In the genomic region with DNA sequence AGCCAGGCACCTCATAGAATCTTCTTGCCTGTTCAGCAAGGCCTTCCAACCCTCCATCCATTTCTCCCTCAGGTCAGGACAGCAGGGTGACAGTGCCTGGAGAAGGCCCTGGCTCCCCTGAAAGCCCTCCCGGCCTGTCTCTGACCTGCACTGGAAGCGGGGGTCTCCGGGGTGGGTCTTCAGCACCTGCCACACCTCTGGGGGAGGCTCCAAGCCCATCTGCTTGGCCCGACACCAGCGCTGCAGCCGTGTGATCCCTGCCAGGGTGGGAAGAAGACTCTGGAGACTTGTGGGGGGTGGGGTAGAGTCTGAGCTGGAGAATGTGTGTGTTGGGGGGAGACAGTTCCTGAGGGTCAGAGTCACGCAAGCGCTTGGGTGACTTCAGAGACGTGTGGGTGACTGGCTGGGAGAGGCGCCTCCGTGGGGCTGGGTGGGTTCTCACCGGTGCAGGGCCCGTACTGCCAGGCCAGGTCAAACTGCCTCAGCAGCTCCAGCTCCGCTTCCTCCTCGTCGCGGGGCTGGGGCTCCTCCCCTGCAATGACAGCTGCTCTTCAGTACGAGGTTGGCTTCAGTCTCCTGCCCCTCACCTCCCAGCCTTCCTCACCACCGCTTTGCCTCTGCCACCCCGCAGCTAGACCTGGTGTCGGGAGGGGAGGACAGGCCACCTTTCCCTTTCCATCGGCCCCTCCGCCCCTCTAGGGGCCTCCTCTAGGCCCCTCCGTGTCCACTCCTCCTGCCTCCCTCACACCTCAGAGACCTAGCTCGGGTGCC, we compare ENCODE assay signal across 9 cellular contexts. TPM values are rescaled to one million over a fixed set of nuclear protein-coding genes. Genes with fewer than 3 reads are reported as not detected.
DNase-seq lines count a peak whose midpoint lies in the region; ATAC-seq and TF ChIP-seq lines count a peak whose summit lies in the region.
"Had no signal": no experiment of that assay in that cellular context is flagged by ENCODE, and none has a peak within 500 bp of the region (broad histone marks: within the 10 kb centered on the region; RNA-seq: fewer than 3 reads in every experiment).

No MANE protein-coding gene starts in this region.

- peak overlapping the region; percentile 99 for H3K27ac Mint-ChIP-seq in CD4-positive, alpha-beta T cell
- peak overlapping the region; percentile 100 for H3K27ac Mint-ChIP-seq in T-helper 2 cell treated with Interferon-gamma antibody and Interleukin-4, amounts not matched to agents 5 μg/mL and 100 μg/mL, for 36 hours

- WGBS in HUES64, result 33% methylated on average over 25 of the region's 25 CpGs
- WGBS in esophagus muscularis mucosa, result 18% methylated on average over 7 of the region's 25 CpGs

- intact Hi-C loops in CD4-positive, alpha-beta T cell (cut with DNase I, micrococcal nuclease), result loop anchor here (1.0 to 10.0 kb wide), 7 partner anchors 21 to 398 kb away; a partner anchor contains a TSS
- intact Hi-C loops in esophagus muscularis mucosa (cut with DNase I), result loop anchor here (10.0 kb wide), 1 partner anchor 152 kb away; a partner anchor contains a TSS

- no peaks in the 10 kb centered on the region for H3K27me3 Mint-ChIP-seq in CD4-positive, alpha-beta T cell
- no peaks in the 10 kb centered on the region for H3K27me3 Mint-ChIP-seq in T-helper 2 cell treated with Interferon-gamma antibody and Interleukin-4, amounts not matched to agents 5 μg/mL and 100 μg/mL, for 36 hours (ENCODE audit: low read depth)

- H3K9me3 ChIP-seq in CD4-positive, alpha-beta T cell (ENCODE audit: control insufficient read depth, low read length), result no peaks in the 10 kb centered on the region
- no peaks in the 10 kb centered on the region for H3K9me3 ChIP-seq in HUES64 (ENCODE audit: insufficient read depth, low read depth, low read length)
- H3K9me3 ChIP-seq in esophagus muscularis mucosa, result no peaks in the 10 kb centered on the region
- no peaks in the 10 kb centered on the region for H3K9me3 ChIP-seq in neural cell (ENCODE audit: low read length)

- H3K4me3 ChIP-seq in HUES64 (ENCODE audit: low read length), result peak overlapping the region; percentile 65
- peak overlapping the region; percentile 72 to 84 (median 78) for H3K4me3 ChIP-seq in esophagus muscularis mucosa
- peak overlapping the region; percentile 93 for H3K4me3 ChIP-seq in neural cell (ENCODE audit: low read length)

- H4K20me1 ChIP-seq in neural cell (ENCODE audit: insufficient read depth), result no peaks in the 10 kb centered on the region

- no peaks in the 10 kb centered on the region for H3K9me3 Mint-ChIP-seq in CD4-positive, alpha-beta T cell
- no peaks in the 10 kb centered on the region for H3K9me3 Mint-ChIP-seq in T-helper 2 cell treated with Interferon-gamma antibody and Interleukin-4, amounts not matched to agents 5 μg/mL and 100 μg/mL, for 36 hours

- TF ChIP-seq CTCF in CD4-positive, alpha-beta T cell (IDR thresholded peaks at IDR 0.05), result no peak
- TF ChIP-seq CTCF in esophagus muscularis mucosa (IDR thresholded peaks at IDR 0.05), result no peak
- TF ChIP-seq CTCF in neural cell (IDR thresholded peaks at IDR 0.05; ENCODE audit: poor library complexity, severe bottlenecking), result no peak

- no peaks in the 10 kb centered on the region for H3K9me2 ChIP-seq in neural cell (ENCODE audit: insufficient read depth, low read length)

- H3K27ac ChIP-seq in CD4-positive, alpha-beta T cell (ENCODE audit: low read depth, low read length), result peak overlapping the region; percentile 100
- H3K27ac ChIP-seq in HUES64 (ENCODE audit: low read depth, low read length) (peak overlapping the region; percentile 89), esophagus muscularis mucosa (replicated peaks in 1 of 4) (peak overlapping the region; percentile 96 to 99 (median 98)), neural cell (ENCODE audit: low read length) (peak overlapping the region; percentile 74)

- H2AFZ ChIP-seq in neural cell (ENCODE audit: low read depth, low read length), result peak overlapping the region; percentile 91

- H3K36me3 ChIP-seq in HUES64 (ENCODE audit: insufficient read depth, low read length) (no peaks in the 10 kb centered on the region), esophagus muscularis mucosa (no peaks in the 10 kb centered on the region), neural cell (ENCODE audit: insufficient read depth, low read length) (no peaks in the 10 kb centered on the region)

- DNase-seq in CD4-positive, alpha-beta T cell, result peak in 4 of 10 experiments; percentile 52 to 67 (median 62)
- DNase-seq in T-helper 2 cell treated with Interferon-gamma antibody and Interleukin-4, amounts not matched to agents 5 μg/mL and 100 μg/mL, for 36 hours (ENCODE audit: low spot score), result no peak
- DNase-seq in esophagus muscularis mucosa (ENCODE audit: extremely low spot score), result no peak
- DNase-seq in HEK293T (ENCODE audit: extremely low spot score), result no peak
- DNase-seq in pons (ENCODE audit: low spot score), result no peak

- POLR2A ChIA-PET in CD4-positive, alpha-beta T cell (lab: Charles Lee), result interaction anchor here (0.8 to 4.7 kb wide), 43 partner anchors 8 to 277 kb away, joined by 3 to 81 read pairs (median 6); a partner anchor contains a TSS
- POLR2A ChIA-PET in HEK293T (lab: Yijun Ruan, JAX), result interaction anchor here (0.8 to 2.2 kb wide), 8 partner anchors 17 to 35 kb away, joined by 3 to 9 read pairs (median 4); no protein-coding TSS in a partner anchor

- peak overlapping the region; percentile 98 for H3K4me3 Mint-ChIP-seq in CD4-positive, alpha-beta T cell
- H3K4me3 Mint-ChIP-seq in T-helper 2 cell treated with Interferon-gamma antibody and Interleukin-4, amounts not matched to agents 5 μg/mL and 100 μg/mL, for 36 hours, result peak overlapping the region; percentile 92

- no peak for TF ChIP-seq POLR2A in esophagus muscularis mucosa (IDR thresholded peaks at IDR 0.05; ENCODE audit: low read depth)

- H3K9ac ChIP-seq in HUES64 (ENCODE audit: low read depth, low read length) (peak overlapping the region; percentile 67), neural cell (ENCODE audit: low read length) (peak overlapping the region; percentile 83)

- CTCF ChIA-PET in CD4-positive, alpha-beta T cell (lab: Charles Lee), result interaction anchor here (0.6 to 10.0 kb wide), 12 partner anchors 10 to 154 kb away, joined by 3 to 241 read pairs (median 5); a partner anchor contains a TSS
- CTCF ChIA-PET in HEK293T (lab: Yijun Ruan, JAX), result interaction anchor here (0.6 to 11.6 kb wide), 5 partner anchors 29 to 360 kb away, joined by 3 to 182 read pairs (median 3); a partner anchor contains a TSS

- peaks cover 61% of the 10 kb centered on the region for H3K4me1 Mint-ChIP-seq in CD4-positive, alpha-beta T cell (ENCODE audit: low read depth)
- peaks cover 33% of the 10 kb centered on the region for H3K4me1 Mint-ChIP-seq in T-helper 2 cell treated with Interferon-gamma antibody and Interleukin-4, amounts not matched to agents 5 μg/mL and 100 μg/mL, for 36 hours (ENCODE audit: low read depth)

- peak; percentile 60 for ATAC-seq in CD4-positive, alpha-beta T cell (ENCODE audit: poor library complexity)
- ATAC-seq in GM19328 (IDR thresholded peaks at IDR 0.05; ENCODE audit: unreplicated experiment), result peak; percentile 5

- TF ChIP-seq EP300 in esophagus muscularis mucosa (IDR thresholded peaks at IDR 0.05) (no peak), neural cell (conservative IDR thresholded peaks at IDR 0.05; ENCODE audit: poor library complexity, severe bottlenecking) (no peak)

- H3K4me2 ChIP-seq in neural cell (ENCODE audit: low read length), result peak overlapping the region; percentile 80

- no peaks in the 10 kb centered on the region for H3F3A ChIP-seq in neural cell (ENCODE audit: insufficient read depth, low read length, poor library complexity, severe bottlenecking)

- H3K36me3 Mint-ChIP-seq in CD4-positive, alpha-beta T cell (ENCODE audit: low read depth), result peaks cover 14% of the 10 kb centered on the region
- H3K36me3 Mint-ChIP-seq in T-helper 2 cell treated with Interferon-gamma antibody and Interleukin-4, amounts not matched to agents 5 μg/mL and 100 μg/mL, for 36 hours (ENCODE audit: low read depth), result no peaks in the 10 kb centered on the region

- TF ChIP-seq RAD21 in neural cell (conservative IDR thresholded peaks at IDR 0.05), result no peak

- H3K4me1 ChIP-seq in HUES64 (ENCODE audit: insufficient read depth, low read length) (peaks cover 23% of the 10 kb centered on the region; the same call in 1 of the 2 replicates), esophagus muscularis mucosa (peaks cover 56 to 73% (median 68%) of the 10 kb centered on the region in 4 donors)

- H3K27me3 ChIP-seq in CD4-positive, alpha-beta T cell (ENCODE audit: control insufficient read depth, insufficient read depth, low read length), result no peaks in the 10 kb centered on the region
- H3K27me3 ChIP-seq in HUES64 (ENCODE audit: insufficient read depth, low read length), result no peaks in the 10 kb centered on the region
- no peaks in the 10 kb centered on the region for H3K27me3 ChIP-seq in esophagus muscularis mucosa
- H3K27me3 ChIP-seq in neural cell (ENCODE audit: insufficient read depth, low read depth, low read length), result no peaks in the 10 kb centered on the region

- no peaks in the 10 kb centered on the region for H3K79me2 ChIP-seq in neural cell (replicated peaks; ENCODE audit: insufficient read depth, low read length)

TF ChIP-seq in HEK293T, 16 proteins besides CTCF, POLR2A, EP300 and RAD21 (continues in another document):
- TF ChIP-seq ZNF384 (IDR thresholded peaks at IDR 0.05) (no peak), FOXM1 (IDR thresholded peaks at IDR 0.05; ENCODE audit: borderline replicate concordance) (no peak), CTBP1 (IDR thresholded peaks at IDR 0.05; ENCODE audit: borderline replicate concordance) (no peak)

RNA-seq across cellular contexts. Expression of a gene that starts 0.6 kb away (rescaled TPM):
- total RNA-seq in CD4-positive, alpha-beta T cell, result 10 to 100 TPM; 31.7 to 39.5 TPM
- polyA plus RNA-seq in HUES64 (2013, experiment 1 of 2), result 16.3 TPM
- 19.7 TPM for polyA plus RNA-seq in HUES64 (2013, experiment 2 of 2)
- 100 to 1,000 TPM in 1 of 4 donors, 10 to 100 TPM in 3; 77.2 to 106 (median 83.1) TPM for total RNA-seq in esophagus muscularis mucosa
- polyA plus RNA-seq in neural cell, result 6.0 and 6.8 TPM in 2 replicates
- 2.5 and 6.1 TPM in 2 replicates for polyA minus RNA-seq in neural cell

RNA-seq across cellular contexts. Expression of a gene that starts 20.7 kb away (rescaled TPM):
- 1 to 10 TPM; 6.0 to 6.9 TPM for total RNA-seq in CD4-positive, alpha-beta T cell
- polyA plus RNA-seq in HUES64 (2013, experiment 1 of 2), result 1.6 TPM
- 1.7 TPM for polyA plus RNA-seq in HUES64 (2013, experiment 2 of 2)
- total RNA-seq in esophagus muscularis mucosa, result 10 to 100 TPM in 3 of 4 donors, 1 to 10 TPM in 1; 8.3 to 28.3 (median 11.8) TPM
- 0.34 TPM in 1 of 2 replicates, not detected in the other for polyA plus RNA-seq in neural cell
- polyA minus RNA-seq in neural cell, result not detected in 2 replicates
- total RNA-seq: SK-MEL-5 had no signal

RNA-seq across cellular contexts. Expression of a gene that starts 39.1 kb away (rescaled TPM):
- 10 to 100 TPM; 19.3 to 20.3 TPM for total RNA-seq in CD4-positive, alpha-beta T cell
- polyA plus RNA-seq in HUES64 (2013, experiment 1 of 2), result 14.5 TPM
- polyA plus RNA-seq in HUES64 (2013, experiment 2 of 2), result 17.0 TPM
- 10 to 100 TPM; 10.7 to 16.7 (median 12.7) TPM for total RNA-seq in esophagus muscularis mucosa
- 59.6 and 76.2 TPM in 2 replicates for polyA plus RNA-seq in neural cell
- 38.2 and 44.2 TPM in 2 replicates for polyA minus RNA-seq in neural cell

RNA-seq across cellular contexts. Expression of a gene that starts 48.9 kb away (rescaled TPM):
- total RNA-seq in CD4-positive, alpha-beta T cell, result 10 to 100 TPM; 42.0 to 45.5 TPM
- 198 TPM for polyA plus RNA-seq in HUES64 (2013, experiment 1 of 2)
- polyA plus RNA-seq in HUES64 (2013, experiment 2 of 2), result 197 TPM
- 10 to 100 TPM; 56.9 to 87.3 (median 78.7) TPM for total RNA-seq in esophagus muscularis mucosa
- polyA plus RNA-seq in neural cell, result 102 and 106 TPM in 2 replicates
- 77.7 and 83.8 TPM in 2 replicates for polyA minus RNA-seq in neural cell

RNA-seq across cellular contexts. Expression of a gene that starts 49.4 kb away (rescaled TPM):
- 1 to 10 TPM; 8.5 to 8.8 TPM for total RNA-seq in CD4-positive, alpha-beta T cell
- 13.7 TPM for polyA plus RNA-seq in HUES64 (2013, experiment 1 of 2)
- polyA plus RNA-seq in HUES64 (2013, experiment 2 of 2), result 14.1 TPM
- 10 to 100 TPM; 28.2 to 51.5 (median 44.0) TPM for total RNA-seq in esophagus muscularis mucosa
- polyA plus RNA-seq in neural cell, result 0.89 and 1.4 TPM in 2 replicates
- 3.4 TPM in 1 of 2 replicates, not detected in the other for polyA minus RNA-seq in neural cell
